ENCODE assay signal across 8 cellular contexts in genomic region chr1:167714851-167715652, GRCh38. TPM values are rescaled to one million over a fixed set of nuclear protein-coding genes. Genes with fewer than 3 reads are reported as not detected.
DNase-seq lines count a peak whose midpoint lies in the region; ATAC-seq and TF ChIP-seq lines count a peak whose summit lies in the region.

No MANE protein-coding gene starts in this region.

- intact Hi-C loops in CD14-positive monocyte (cut with micrococcal nuclease) = no loop called here
- intact Hi-C loops in activated CD4-positive, alpha-beta memory T cell treated with anti-CD3 and anti-CD28 coated beads for 36 hours (cut with micrococcal nuclease) = loop anchor here (1.0 to 5.0 kb wide), 9 partner anchors 26 to 495 kb away; partner anchors contain the start of genes DCAF6, POU2F1 and TIPRL

- H3K4me1 Mint-ChIP-seq in CD14-positive monocyte = peaks cover 41% of the 10 kb centered on the region
- peaks cover 34% of the 10 kb centered on the region for H3K4me1 Mint-ChIP-seq in activated CD4-positive, alpha-beta memory T cell treated with anti-CD3 and anti-CD28 coated beads for 36 hours (ENCODE audit: low read depth)

- DNase-seq in CD14-positive monocyte (ENCODE audit: low spot score) (peak; percentile 82), NCI-H748 (lab: John Stamatoyannopoulos, UW; ENCODE audit: unreplicated experiment) (peak; percentile 84), lung microvascular endothelial cell (ENCODE audit: low read depth in 2 of 2) (peak; percentile 92 to 93)
- DNase-seq in activated CD4-positive, alpha-beta memory T cell treated with anti-CD3 and anti-CD28 coated beads for 36 hours = peak; percentile 93
- DNase-seq in effector CD4-positive, alpha-beta T cell = peak; percentile 80
- peak; percentile 76 to 87 (median 80) for DNase-seq in stimulated activated CD4-positive, alpha-beta T cell treated with anti-CD3 and anti-CD28 coated beads, TNF-alpha, amount 100 ng/mL, for 48 hours (ENCODE audit: low read depth in 3 of 3)

- no peaks in the 10 kb centered on the region for H3K36me3 Mint-ChIP-seq in CD14-positive monocyte
- peaks cover 7% of the 10 kb centered on the region for H3K36me3 Mint-ChIP-seq in activated CD4-positive, alpha-beta memory T cell treated with anti-CD3 and anti-CD28 coated beads for 36 hours

- peaks cover 14 to 15% (median 14%) of the 10 kb centered on the region in 3 donors for H3K27me3 Mint-ChIP-seq in CD14-positive monocyte (ENCODE audit: low read depth in 3 of 3)
- peaks cover 7% of the 10 kb centered on the region for H3K27me3 Mint-ChIP-seq in activated CD4-positive, alpha-beta memory T cell treated with anti-CD3 and anti-CD28 coated beads for 36 hours

- peaks cover 0 to 1% (median 0%) of the 10 kb centered on the region in 7 donors for H3K9me3 Mint-ChIP-seq in CD14-positive monocyte
- H3K9me3 Mint-ChIP-seq in activated CD4-positive, alpha-beta memory T cell treated with anti-CD3 and anti-CD28 coated beads for 36 hours = peaks cover 5% of the 10 kb centered on the region

- TF ChIP-seq CTCF in CD14-positive monocyte (IDR thresholded peaks at IDR 0.05) = peak; percentile 85

- peak; percentile 29 for ATAC-seq in GM19397 (IDR thresholded peaks at IDR 0.05; ENCODE audit: unreplicated experiment)
- ATAC-seq in HG03565 (IDR thresholded peaks at IDR 0.05; ENCODE audit: unreplicated experiment) = peak; percentile 42

- POLR2A ChIA-PET in activated CD4-positive, alpha-beta memory T cell treated with anti-CD3 and anti-CD28 coated beads for 36 hours (lab: Charles Lee) = interaction anchor here (0.6 to 2.4 kb wide), 9 partner anchors 13 to 221 kb away, joined by 3 to 8 read pairs (median 4); partner anchors contain the start of gene DCAF6

- H3K4me3 Mint-ChIP-seq in CD14-positive monocyte = peak overlapping the region; percentile 93 to 95
- peak overlapping the region; percentile 80 for H3K4me3 Mint-ChIP-seq in activated CD4-positive, alpha-beta memory T cell treated with anti-CD3 and anti-CD28 coated beads for 36 hours

- H3K27ac Mint-ChIP-seq in CD14-positive monocyte = peak overlapping the region; percentile 45 to 85 (median 61)
- peak overlapping the region; percentile 93 for H3K27ac Mint-ChIP-seq in activated CD4-positive, alpha-beta memory T cell treated with anti-CD3 and anti-CD28 coated beads for 36 hours

- CTCF ChIA-PET in activated CD4-positive, alpha-beta memory T cell treated with anti-CD3 and anti-CD28 coated beads for 36 hours (lab: Charles Lee) = interaction anchor here (0.6 to 3.6 kb wide), 20 partner anchors 7 to 660 kb away, joined by 3 to 17 read pairs (median 4); partner anchors contain the start of genes MPC2 and RCSD1

RNA-seq across cellular contexts. Expression of gene MPZL1, which starts 6.7 kb away (rescaled TPM):
- polyA plus RNA-seq in CD14-positive monocyte = 10 to 100 TPM; 61.8 to 63.6 TPM
- 10 to 100 TPM; 21.9 to 23.0 TPM for total RNA-seq in activated CD4-positive, alpha-beta memory T cell treated with anti-CD3 and anti-CD28 coated beads for 36 hours
- 77.8 and 85.1 TPM in 2 replicates for total RNA-seq in lung microvascular endothelial cell

Comparison
In these comparisons a context has a peak if more than half of its experiments do, and no peak if none do; other contexts are left out.
1. Peak in every context shown above with its lines: DNase-seq and ATAC-seq.